9 cellular contexts compared by ENCODE assay signal in the genomic region with DNA sequence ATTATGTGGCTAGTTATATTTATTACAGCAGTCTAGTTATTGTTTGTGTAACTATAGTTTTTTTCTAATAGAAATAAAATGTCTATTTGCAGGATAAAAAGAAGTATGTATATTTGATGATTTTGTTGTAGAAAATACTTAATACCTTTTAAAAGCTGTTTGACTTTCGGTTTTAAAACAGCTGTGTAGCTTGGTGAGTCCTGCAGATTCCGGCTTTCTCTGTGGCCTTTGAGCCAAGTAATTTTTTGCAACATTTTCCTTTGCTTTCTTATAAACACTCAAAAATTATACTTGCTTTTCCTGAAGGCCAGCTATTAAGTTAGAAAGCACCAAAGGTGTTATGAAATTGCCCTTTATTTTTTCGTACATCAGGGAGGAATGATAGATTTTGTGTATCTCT.
A peak's percentile ranks its signal among the peaks of the same experiment; 100 is the strongest.
DNase-seq lines count a peak whose midpoint lies in the region; ATAC-seq and TF ChIP-seq lines count a peak whose summit lies in the region.
"Had no signal": no experiment of that assay in that cellular context is flagged by ENCODE, and none has a peak within 500 bp of the region (broad histone marks: within the 10 kb centered on the region; RNA-seq: fewer than 3 reads in every experiment).

No MANE protein-coding gene starts in this region.

- peak overlapping the region; percentile 92 for H3K9ac ChIP-seq in mesenchymal stem cell (ENCODE audit: low read length)

- no peak overlapping the region for H2BK15ac ChIP-seq in mesenchymal stem cell (ENCODE audit: low read depth, poor library complexity, severe bottlenecking)

- intact Hi-C loops in left ventricle myocardium inferior (cut with micrococcal nuclease) (loop anchor here (5.0 kb wide), 1 partner anchor 168 kb away; a partner anchor contains a TSS), left ventricle myocardium superior (cut with micrococcal nuclease) (loop anchor here (5.0 kb wide), 1 partner anchor 148 kb away; no protein-coding TSS in a partner anchor), adrenal gland (cut with DNase I) (loop anchor here (5.0 to 10.0 kb wide), 3 partner anchors 148 to 168 kb away; a partner anchor contains a TSS)

- H3K4me1 ChIP-seq in left ventricle myocardium inferior (peaks cover 77% of the 10 kb centered on the region), adrenal gland (replicated peaks in 1 of 2) (peaks cover 7 to 29% of the 10 kb centered on the region in 2 donors), mesenchymal stem cell (ENCODE audit: control insufficient read depth, insufficient read depth, low read depth, low read length) (no peaks in the 10 kb centered on the region), urinary bladder (ENCODE audit: insufficient read depth) (no peaks in the 10 kb centered on the region)

- H4K8ac ChIP-seq in mesenchymal stem cell (ENCODE audit: low read length) = no peak overlapping the region

- no peak overlapping the region for H3K4me2 ChIP-seq in mesenchymal stem cell (ENCODE audit: low read length, poor library complexity, severe bottlenecking)

- WGBS in adrenal gland, 4 donors = 19 to 37% (median 28%) methylated on average over 3 of the region's 3 CpGs
- 77% methylated on average over 3 of the region's 3 CpGs for WGBS in mesenchymal stem cell
- 22% methylated on average over 3 of the region's 3 CpGs for WGBS in urinary bladder

- TF ChIP-seq CTCF in left ventricle myocardium inferior (IDR thresholded peaks at IDR 0.05; ENCODE audit: borderline replicate concordance) (no peak), adrenal gland (IDR thresholded peaks at IDR 0.05) (no peak), GM10266 (IDR thresholded peaks at IDR 0.05; ENCODE audit: control insufficient read depth, insufficient read depth, low read depth, missing control alignments) (no peak)

- no peak overlapping the region for H2AK5ac ChIP-seq in mesenchymal stem cell (ENCODE audit: low read length, severe bottlenecking)

- H3K27me3 ChIP-seq in left ventricle myocardium inferior (ENCODE audit: low read depth) (no peaks in the 10 kb centered on the region), adrenal gland (no peaks in the 10 kb centered on the region), mesenchymal stem cell (ENCODE audit: control insufficient read depth in 1 of 2, insufficient read depth in 1 of 2, low read length in 2 of 2) (no peaks in the 10 kb centered on the region)

- H2BK120ac ChIP-seq in mesenchymal stem cell (ENCODE audit: low read depth, low read length) = no peak overlapping the region

- H3K23ac ChIP-seq in mesenchymal stem cell (ENCODE audit: low read length in 2 of 2) = no peak overlapping the region

- peak overlapping the region; percentile 71 for H3K4me3 ChIP-seq in left ventricle myocardium inferior
- H3K4me3 ChIP-seq in adrenal gland = peak overlapping the region in 1 of 4 donors; percentile 87
- H3K4me3 ChIP-seq in mesenchymal stem cell (ENCODE audit: insufficient read depth in 1 of 2, low read depth in 1 of 2, low read length in 2 of 2) = peak overlapping the region in 1 of 2 experiments; percentile 95
- H3K4me3 ChIP-seq in urinary bladder (ENCODE audit: low read depth, low read length) = no peak overlapping the region

- TF ChIP-seq POLR2A in adrenal gland (IDR thresholded peaks at IDR 0.05) = no peak

- H3K9me3 ChIP-seq in left ventricle myocardium inferior (replicated peaks) (no peaks in the 10 kb centered on the region), adrenal gland (replicated peaks in 1 of 3) (no peaks in the 10 kb centered on the region), mesenchymal stem cell (ENCODE audit: control insufficient read depth, low read length) (no peaks in the 10 kb centered on the region)

- no peak overlapping the region for H3K18ac ChIP-seq in mesenchymal stem cell (ENCODE audit: low read depth in 1 of 2, low read length in 2 of 2)

- H2AFZ ChIP-seq in mesenchymal stem cell (ENCODE audit: low read depth, low read length) = no peak overlapping the region

- H4K91ac ChIP-seq in mesenchymal stem cell (ENCODE audit: low read length) = no peak overlapping the region

- H2BK12ac ChIP-seq in mesenchymal stem cell (ENCODE audit: low read length in 2 of 2) = no peak overlapping the region

- no peaks in the 10 kb centered on the region for H3K36me3 ChIP-seq in left ventricle myocardium inferior
- H3K36me3 ChIP-seq in adrenal gland (replicated peaks in 1 of 2) = no peaks in the 10 kb centered on the region
- H3K36me3 ChIP-seq in mesenchymal stem cell (ENCODE audit: control insufficient read depth in 1 of 2, insufficient read depth in 2 of 2, low read depth in 1 of 2, low read length in 2 of 2) = no peaks in the 10 kb centered on the region
- no peaks in the 10 kb centered on the region for H3K36me3 ChIP-seq in urinary bladder (ENCODE audit: insufficient read depth)

- no peak overlapping the region for H3K4ac ChIP-seq in mesenchymal stem cell (ENCODE audit: low read depth in 1 of 2, low read length in 2 of 2)

- H3K79me1 ChIP-seq in mesenchymal stem cell (replicated peaks; ENCODE audit: low read length, poor library complexity, severe bottlenecking) = peaks cover 6% of the 10 kb centered on the region

- no peak overlapping the region for H3K14ac ChIP-seq in mesenchymal stem cell (ENCODE audit: low read length in 2 of 2)

- no peak for ATAC-seq in left ventricle myocardium superior
- ATAC-seq in HG03460 (IDR thresholded peaks at IDR 0.05; ENCODE audit: unreplicated experiment) = no peak

- H3K27ac ChIP-seq in left ventricle myocardium inferior (replicated peaks) = peak overlapping the region; percentile 93
- peak overlapping the region; percentile 6 to 95 (median 89) for H3K27ac ChIP-seq in adrenal gland
- no peak overlapping the region for H3K27ac ChIP-seq in mesenchymal stem cell (ENCODE audit: low read length, poor library complexity, severe bottlenecking)
- peak overlapping the region; percentile 38 for H3K27ac ChIP-seq in urinary bladder (ENCODE audit: low read depth)
- H3K27ac ChIP-seq: C4-2B had no signal

- no peak overlapping the region for H2BK5ac ChIP-seq in mesenchymal stem cell (ENCODE audit: low read depth, low read length, poor library complexity, severe bottlenecking)

- DNase-seq in left ventricle myocardium inferior (no peak), left ventricle myocardium superior (no peak), adrenal gland (no peak), mesenchymal stem cell (peak; percentile 31), GM10266 (ENCODE audit: extremely low spot score) (no peak), islet precursor cell (no peak)
